8 cellular contexts compared by ENCODE assay signal in genomic region chr5:18465833-18466681, GRCh38.
DNase-seq lines count a peak whose midpoint lies in the region; ATAC-seq lines count a peak whose summit lies in the region.

No MANE protein-coding gene starts in this region.

- peak; percentile 87 for ATAC-seq in GM21526 (IDR thresholded peaks at IDR 0.05; ENCODE audit: low FRiP score, unreplicated experiment)

- DNase-seq in GDM1 (lab: John Stamatoyannopoulos, UW) (peak; percentile 33), HuH-7.5 (ENCODE audit: low spot score) (peak; percentile 14), NOMO-1 treated with dmso at 0.1 percent for 144 hours (lab: John Stamatoyannopoulos, UW; ENCODE audit: unreplicated experiment) (peak; percentile 49), amniotic stem cell (lab: John Stamatoyannopoulos, UW) (peak; percentile 0), inferior parietal cortex (ENCODE audit: extremely low spot score) (peak; percentile 85)
- peak; percentile 6 to 9 (median 7) for DNase-seq in stimulated activated CD4-positive, alpha-beta T cell treated with anti-CD3 and anti-CD28 coated beads, TNF-alpha, amount 100 ng/mL, for 24 hours (ENCODE audit: low read depth in 3 of 3)
- no peak for DNase-seq in stimulated activated naive CD4-positive, alpha-beta T cell (lab: John Stamatoyannopoulos, UW)

Comparison
In these comparisons a context has a peak if more than half of its experiments do, and no peak if none do; other contexts are left out.
1. DNase-seq: peak in GDM1 (single experiment), HuH-7.5 (single experiment), NOMO-1 treated with dmso at 0.1 percent for 144 hours (single experiment), amniotic stem cell (single experiment), inferior parietal cortex (single experiment) and stimulated activated CD4-positive, alpha-beta T cell treated with anti-CD3 and anti-CD28 coated beads, TNF-alpha, amount 100 ng/mL, for 24 hours (3 of 3); none in stimulated activated naive CD4-positive, alpha-beta T cell (0 of 6).